In genomic region chr4:137861682-137862081, GRCh38 we compare ENCODE assay signal across 11 cellular contexts.
DNase-seq lines count a peak whose midpoint lies in the region; FAIRE-seq and TF ChIP-seq lines count a peak whose summit lies in the region.
"Had no signal": no experiment of that assay in that cellular context is flagged by ENCODE, and none has a peak within 500 bp of the region (broad histone marks: within the 10 kb centered on the region; RNA-seq: fewer than 3 reads in every experiment).

No MANE protein-coding gene starts in this region.

- no peak overlapping the region for H2BK20ac ChIP-seq in H9 (ENCODE audit: low read depth, low read length, poor library complexity, severe bottlenecking)

- no peak for FAIRE-seq in astrocyte (lab: Jason Lieb, UNC)

- H2BK5ac ChIP-seq in H9 (ENCODE audit: insufficient read length, low read length): no peak overlapping the region

- no peak overlapping the region for H4K5ac ChIP-seq in H9 (ENCODE audit: insufficient read length, low read depth, low read length)

- H2BK15ac ChIP-seq in H9 (ENCODE audit: low read depth, low read length): no peak overlapping the region

- H3K4me1 ChIP-seq in H9 (ENCODE audit: insufficient read depth, low read length): no peaks in the 10 kb centered on the region
- no peaks in the 10 kb centered on the region for H3K4me1 ChIP-seq in astrocyte (ENCODE audit: insufficient read depth, low read length)

- no peak overlapping the region for H3T11ph ChIP-seq in H9 (ENCODE audit: low read length)

- H4K91ac ChIP-seq in H9 (ENCODE audit: insufficient read length, low read depth, low read length): no peak overlapping the region

- no peak overlapping the region for H3K56ac ChIP-seq in H9 (ENCODE audit: insufficient read length, low read depth, low read length)

- H3K4me2 ChIP-seq in H9 (ENCODE audit: insufficient read depth, insufficient read length, low read length): no peak overlapping the region
- no peak overlapping the region for H3K4me2 ChIP-seq in astrocyte (ENCODE audit: low read length)

- H2BK120ac ChIP-seq in H9 (ENCODE audit: low read depth, low read length, poor library complexity, severe bottlenecking): no peak overlapping the region

- POLR2A ChIA-PET in activated CD4-positive, alpha-beta T cell treated with anti-CD3 and anti-CD28 coated beads, Interleukin-2, amount 10 ng/mL, durations not matched to agents 7 days and 5 days (lab: Charles Lee): no interaction called here

- no peak overlapping the region for H3K14ac ChIP-seq in H9 (ENCODE audit: insufficient read depth, low read length)

- H3K18ac ChIP-seq in H9 (ENCODE audit: insufficient read length, low read depth, low read length): no peak overlapping the region

- no peaks in the 10 kb centered on the region for H3K36me3 ChIP-seq in astrocyte (ENCODE audit: insufficient read depth, low read length)
- H3K36me3 ChIP-seq: MG63 had no signal

- H4K8ac ChIP-seq in H9 (replicated peaks; ENCODE audit: insufficient read length, low read depth, low read length): no peak overlapping the region

- H4K20me1 ChIP-seq in H9 (ENCODE audit: control insufficient read depth, insufficient read depth, insufficient read length) (no peaks in the 10 kb centered on the region), astrocyte (ENCODE audit: insufficient read depth, low read length) (no peaks in the 10 kb centered on the region)

- no peaks in the 10 kb centered on the region for H3K23me2 ChIP-seq in H9 (ENCODE audit: insufficient read length, low read depth, low read length, poor library complexity, severe bottlenecking)

- H3K4me3 ChIP-seq in AG10803 (ENCODE audit: low read length): no peak overlapping the region
- H3K4me3 ChIP-seq in astrocyte (ENCODE audit: insufficient read depth, low read depth, low read length): no peak overlapping the region
- H3K4me3 ChIP-seq: MG63 had no signal

- no peak overlapping the region for H3K23ac ChIP-seq in H9 (ENCODE audit: insufficient read length, low read depth, low read length)

- DNase-seq in AG10803 (ENCODE audit: low read depth): peak; percentile 23
- DNase-seq in H9: no peak
- DNase-seq in astrocyte (ENCODE audit: low read depth): no peak
- DNase-seq in left kidney (ENCODE audit: low read depth, low spot score): peak; percentile 47
- no peak for DNase-seq in activated CD4-positive, alpha-beta T cell treated with anti-CD3 and anti-CD28 coated beads, Interleukin-2, amount 10 ng/mL, durations not matched to agents 7 days and 5 days
- DNase-seq in NCI-H774 (lab: John Stamatoyannopoulos, UW): no peak
- DNase-seq in NCI-H1048 (lab: John Stamatoyannopoulos, UW): no peak
- no peak for DNase-seq in GF-D8 (lab: John Stamatoyannopoulos, UW)
- DNase-seq: activated T-cell treated with anti-CD3 and anti-CD28 coated beads, Interleukin-2, amount 50 U/mL, for 48 hours; MG63 had no signal

- H3K9me3 Mint-ChIP-seq in H9: no peaks in the 10 kb centered on the region
- H3K9me3 Mint-ChIP-seq in astrocyte (ENCODE audit: unreplicated experiment): no peaks in the 10 kb centered on the region
- H3K9me3 Mint-ChIP-seq in activated CD4-positive, alpha-beta T cell treated with anti-CD3 and anti-CD28 coated beads, Interleukin-2, amount 10 ng/mL, durations not matched to agents 7 days and 5 days: no peaks in the 10 kb centered on the region
- H3K9me3 Mint-ChIP-seq: memory B cell had no signal

- no peak overlapping the region for H3K9ac ChIP-seq in H9 (ENCODE audit: extremely low read depth, insufficient read length, low read length)
- H3K9ac ChIP-seq in astrocyte (ENCODE audit: low read length): no peak overlapping the region

- no peak overlapping the region for H2AK5ac ChIP-seq in H9 (ENCODE audit: insufficient read length, low read length)

- H2AFZ ChIP-seq in H9 (ENCODE audit: low read length) (no peak overlapping the region), astrocyte (ENCODE audit: low read depth, low read length) (no peak overlapping the region)

- H2BK12ac ChIP-seq in H9 (ENCODE audit: insufficient read length, low read depth, low read length): no peak overlapping the region

- H3K4me1 Mint-ChIP-seq in H9: peaks cover 2 to 3% of the 10 kb centered on the region in 2 experiments; a peak in 3 of 4 replicates
- H3K4me1 Mint-ChIP-seq in astrocyte (ENCODE audit: low read depth, unreplicated experiment): no peaks in the 10 kb centered on the region
- H3K4me1 Mint-ChIP-seq in activated CD4-positive, alpha-beta T cell treated with anti-CD3 and anti-CD28 coated beads, Interleukin-2, amount 10 ng/mL, durations not matched to agents 7 days and 5 days: no peaks in the 10 kb centered on the region
- H3K4me1 Mint-ChIP-seq: memory B cell had no signal

- no peaks in the 10 kb centered on the region for H3K79me1 ChIP-seq in H9 (ENCODE audit: insufficient read depth, low read depth, low read length, poor library complexity, severe bottlenecking)

- no peaks in the 10 kb centered on the region for H3K9me3 ChIP-seq in H9 (ENCODE audit: control insufficient read depth, low read depth, low read length)
- H3K9me3 ChIP-seq in astrocyte (ENCODE audit: insufficient read depth, low read depth, low read length): no peaks in the 10 kb centered on the region
- H3K9me3 ChIP-seq: MG63 had no signal

- no peaks in the 10 kb centered on the region for H3K27me3 ChIP-seq in H9 (ENCODE audit: insufficient read depth, low read length)
- H3K27me3 ChIP-seq in astrocyte (ENCODE audit: insufficient read depth, low read length): no peaks in the 10 kb centered on the region
- H3K27me3 ChIP-seq: MG63 had no signal

- H3K79me2 ChIP-seq in H9 (ENCODE audit: insufficient read depth, low read length): no peaks in the 10 kb centered on the region
- H3K79me2 ChIP-seq in astrocyte (ENCODE audit: insufficient read depth, low read length): no peaks in the 10 kb centered on the region

- H3K4ac ChIP-seq in H9 (ENCODE audit: low read depth, low read length): no peak overlapping the region

- TF ChIP-seq CTCF in AG10803 (conservative IDR thresholded peaks at IDR 0.05; ENCODE audit: low read length) (peak; percentile 64), H9 (conservative IDR thresholded peaks at IDR 0.05) (peak; percentile 66), astrocyte (IDR thresholded peaks at IDR 0.05; ENCODE audit: insufficient read depth, low read depth, low read length) (peak; percentile 32)

- H3K4me3 Mint-ChIP-seq in H9 (no peak overlapping the region), astrocyte (ENCODE audit: unreplicated experiment) (no peak overlapping the region)
- no peak overlapping the region for H3K4me3 Mint-ChIP-seq in activated CD4-positive, alpha-beta T cell treated with anti-CD3 and anti-CD28 coated beads, Interleukin-2, amount 10 ng/mL, durations not matched to agents 7 days and 5 days
- H3K4me3 Mint-ChIP-seq: memory B cell had no signal

- H3K27me3 Mint-ChIP-seq in H9 (ENCODE audit: low read depth) (no peaks in the 10 kb centered on the region), astrocyte (ENCODE audit: low read depth, unreplicated experiment) (no peaks in the 10 kb centered on the region)
- H3K27me3 Mint-ChIP-seq in activated CD4-positive, alpha-beta T cell treated with anti-CD3 and anti-CD28 coated beads, Interleukin-2, amount 10 ng/mL, durations not matched to agents 7 days and 5 days: no peaks in the 10 kb centered on the region
- H3K27me3 Mint-ChIP-seq: memory B cell had no signal

- H3K36me3 Mint-ChIP-seq in H9 (ENCODE audit: insufficient read depth in 1 of 3, low read depth in 3 of 3) (no peaks in the 10 kb centered on the region), astrocyte (ENCODE audit: low read depth, unreplicated experiment) (no peaks in the 10 kb centered on the region)
- no peaks in the 10 kb centered on the region for H3K36me3 Mint-ChIP-seq in activated CD4-positive, alpha-beta T cell treated with anti-CD3 and anti-CD28 coated beads, Interleukin-2, amount 10 ng/mL, durations not matched to agents 7 days and 5 days (ENCODE audit: low read depth)
- H3K36me3 Mint-ChIP-seq: memory B cell had no signal

- H3K27ac ChIP-seq in H9 (ENCODE audit: insufficient read length, low read depth, low read length): no peak overlapping the region
- H3K27ac ChIP-seq in astrocyte (ENCODE audit: low read depth, low read length): no peak overlapping the region

- CTCF ChIA-PET in activated CD4-positive, alpha-beta T cell treated with anti-CD3 and anti-CD28 coated beads, Interleukin-2, amount 10 ng/mL, durations not matched to agents 7 days and 5 days (lab: Charles Lee): no interaction called here

- no peak overlapping the region for H3K27ac Mint-ChIP-seq in H9
- H3K27ac Mint-ChIP-seq in astrocyte (ENCODE audit: unreplicated experiment): no peak overlapping the region
- H3K27ac Mint-ChIP-seq in activated CD4-positive, alpha-beta T cell treated with anti-CD3 and anti-CD28 coated beads, Interleukin-2, amount 10 ng/mL, durations not matched to agents 7 days and 5 days: no peak overlapping the region
- H3K27ac Mint-ChIP-seq: memory B cell had no signal

Comparison
In these comparisons a context has a peak if more than half of its experiments do, and no peak if none do; other contexts are left out.
1. DNase-seq: peak in AG10803 (single experiment) and left kidney (single experiment); none in H9 (single experiment), astrocyte (single experiment), activated CD4-positive, alpha-beta T cell treated with anti-CD3 and anti-CD28 coated beads, Interleukin-2, amount 10 ng/mL, durations not matched to agents 7 days and 5 days (single experiment), NCI-H774 (single experiment), NCI-H1048 (single experiment) and GF-D8 (single experiment).
2. Peak in every context shown above with its lines, with median percentiles within 50 percentile points of each other: CTCF ChIP-seq.